Comparison of ENCODE assay signal across 20 cellular contexts in the genomic region with DNA sequence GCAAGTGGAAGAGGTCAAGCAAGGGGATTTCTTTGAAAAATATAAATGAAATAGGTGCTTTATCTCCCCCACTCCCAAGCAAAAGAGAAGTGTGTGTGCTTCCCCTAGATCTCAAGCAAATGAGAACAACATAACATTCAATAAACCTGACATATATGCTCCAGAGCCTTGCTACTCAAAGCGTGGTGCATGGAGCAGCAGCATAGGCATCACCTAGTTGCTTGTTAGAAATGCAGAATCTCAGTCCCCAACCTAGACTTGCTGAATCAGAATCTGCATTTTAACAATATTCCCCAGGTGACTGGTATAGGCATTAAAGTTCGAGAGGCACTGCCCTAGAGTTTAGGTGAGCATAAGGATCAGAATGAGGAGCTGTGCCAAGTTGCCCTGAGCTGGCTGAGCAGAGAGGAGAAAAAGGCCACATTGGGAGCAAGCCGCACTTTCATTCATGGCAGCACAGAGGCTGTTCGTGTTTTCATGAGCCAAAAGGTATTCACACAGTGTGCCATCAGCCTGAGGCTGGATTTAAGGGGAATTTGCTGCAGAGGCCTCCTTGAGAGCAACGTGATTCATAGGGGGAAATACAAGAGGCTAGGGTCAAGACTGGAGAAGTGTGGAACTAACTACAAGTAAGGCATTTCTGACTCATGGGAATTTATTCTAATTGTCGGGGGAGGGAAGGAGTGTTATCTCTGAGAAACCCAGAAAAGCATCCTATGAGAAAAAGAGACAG.
DNase-seq lines count a peak whose midpoint lies in the region; ATAC-seq and TF ChIP-seq lines count a peak whose summit lies in the region.
"Had no signal": no experiment of that assay in that cellular context is flagged by ENCODE, and none has a peak within 500 bp of the region (broad histone marks: within the 10 kb centered on the region; RNA-seq: fewer than 3 reads in every experiment).

No MANE protein-coding gene starts in this region.

- DNase-seq in AG09309 (ENCODE audit: low read depth) (peak; percentile 20), HK-2 (ENCODE audit: unreplicated experiment) (peak; percentile 39), amniotic epithelial cell (ENCODE audit: low read depth) (peak; percentile 92), NCI-H1092 treated with DMSO at 0.1 percent for 48 hours (lab: John Stamatoyannopoulos, UW) (no peak), NCI-H2029 (lab: John Stamatoyannopoulos, UW) (no peak), putamen (ENCODE audit: low spot score) (no peak)
- DNase-seq: activated effector memory CD4-positive, alpha-beta T cell treated with Interleukin-2 at 50 U/mL for 16 hours; COR-L47; effector CD4-positive, alpha-beta T cell; GOT3; KG1; NCI-H1436 treated with DMSO at 0.1 percent for 48 hours; NCI-H446 treated with DMSO at 0.1 percent for 48 hours; nucleus accumbens had no signal

- no peaks in the 10 kb centered on the region for H3K9me3 ChIP-seq in iPS-20b (ENCODE audit: insufficient read depth, low read depth, low read length)

- no peak for ATAC-seq in GM21723 (IDR thresholded peaks at IDR 0.05; ENCODE audit: unreplicated experiment)
- ATAC-seq: gastroesophageal sphincter; SK-N-SH treated with all-trans-retinoic acid at 6 μM for 48 hours; stimulated activated memory B cell treated with anti-CD40 and anti-IgM and Interleukin-4, amounts not matched to agents 10 μg/mL and 1 μg/mL and 100 μg/mL, for 72 hours had no signal

- peak overlapping the region; percentile 24; the same call in 1 of the 2 replicates for H3K9ac ChIP-seq in iPS-20b (ENCODE audit: low read depth, low read length)

- no peak overlapping the region for H3K27ac ChIP-seq in iPS-20b (ENCODE audit: low read length)
- H3K27ac ChIP-seq: gastroesophageal sphincter, skin epidermis had no signal

- no peaks in the 10 kb centered on the region for H3K27me3 ChIP-seq in iPS-20b (ENCODE audit: insufficient read depth, low read length)
- H3K27me3 ChIP-seq: gastroesophageal sphincter had no signal

- peaks cover 10% of the 10 kb centered on the region; the same call in 1 of the 2 replicates for H3K4me1 ChIP-seq in iPS-20b (ENCODE audit: insufficient read depth, low read length)
- H3K4me1 ChIP-seq: gastroesophageal sphincter had no signal

- no peak overlapping the region for H3K4me3 ChIP-seq in AG09309 (ENCODE audit: control insufficient read depth, low read depth, low read length)
- no peak overlapping the region for H3K4me3 ChIP-seq in iPS-20b (ENCODE audit: low read length)
- H3K4me3 ChIP-seq: gastroesophageal sphincter, skin epidermis had no signal

- H3K36me3 ChIP-seq in iPS-20b (ENCODE audit: insufficient read depth, low read depth, low read length) = no peaks in the 10 kb centered on the region
- H3K36me3 ChIP-seq: gastroesophageal sphincter had no signal

- TF ChIP-seq CTCF in AG09309 (IDR thresholded peaks at IDR 0.05; ENCODE audit: control insufficient read depth, insufficient read depth, low read depth, low read length, missing control alignments) = no peak

Comparison
In these comparisons a context has a peak if more than half of its experiments do, and no peak if none do; other contexts are left out.
1. DNase-seq: peak in AG09309 (single experiment), HK-2 (single experiment) and amniotic epithelial cell (single experiment); none in NCI-H1092 treated with DMSO at 0.1 percent for 48 hours (single experiment), NCI-H2029 (single experiment) and putamen (single experiment).